ENCODE assay signal across 22 cellular contexts in the genomic region with DNA sequence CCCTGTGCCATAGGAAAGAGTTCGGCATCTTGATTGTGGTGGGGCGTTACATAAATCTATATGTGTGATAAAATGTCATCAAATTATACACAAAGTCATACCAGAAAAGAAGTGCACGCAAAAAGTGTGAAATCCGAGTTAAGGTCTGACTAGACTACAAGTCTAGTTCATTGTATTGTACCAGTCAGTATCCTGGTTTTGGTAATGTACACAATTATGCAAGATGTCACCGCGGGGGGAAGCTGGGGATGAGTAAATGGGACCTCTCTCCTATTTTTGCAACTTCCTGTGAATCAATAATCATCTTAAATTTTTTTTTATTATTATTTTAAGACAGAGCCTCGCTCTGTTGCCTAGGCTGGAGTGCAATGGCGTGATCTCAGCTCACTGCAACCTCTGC.
"Had no signal": no experiment of that assay in that cellular context is flagged by ENCODE, and none has a peak within 500 bp of the region (broad histone marks: within the 10 kb centered on the region; RNA-seq: fewer than 3 reads in every experiment).

No MANE protein-coding gene starts in this region.

- H3K4me3 ChIP-seq: breast epithelium, coronary artery, left ventricle myocardium inferior, pancreas, thyroid gland had no signal

- H3K27ac Mint-ChIP-seq: activated naive CD8-positive, alpha-beta T cell treated with anti-CD3 and anti-CD28 coated beads for 36 hours; activated T-cell treated with anti-CD3 and anti-CD28 coated beads, Interleukin-2, amount 50 U/mL, for 24 hours; activated T-helper 17 cell treated with anti-CD3 and anti-CD28 coated beads, Interleukin-2, amount 50 U/mL, for 72 hours; mesothelial cell of epicardium; stimulated activated naive CD8-positive, alpha-beta T cell treated with anti-CD3 and anti-CD28 coated beads, Interleukin-15, Interleukin-2, amounts not matched to agents 100 ng/mL and 50 ng/mL, for 24 hours had no signal

- H3K36me3 Mint-ChIP-seq: mesothelial cell of epicardium had no signal

- H3K36me3 ChIP-seq: breast epithelium, left ventricle myocardium inferior, neutrophil, pancreas, thyroid gland had no signal

- H3K4me1 Mint-ChIP-seq: activated T-helper 17 cell treated with anti-CD3 and anti-CD28 coated beads, Interleukin-2, amount 50 U/mL, for 72 hours; mesothelial cell of epicardium had no signal

- H3K27ac ChIP-seq: breast epithelium, coronary artery, epithelial cell of prostate, left ventricle myocardium inferior, neutrophil, pancreas, thyroid gland had no signal

- H3K27me3 ChIP-seq: pancreas, thyroid gland had no signal

- DNase-seq: activated CD4-positive, alpha-beta T cell treated with anti-CD3 and anti-CD28 coated beads for 1 hour; activated CD4-positive, alpha-beta T cell treated with anti-CD3 and anti-CD28 coated beads, Interleukin-2, amount 50 U/mL, for 1 hour; activated CD8-positive, alpha-beta memory T cell treated with anti-CD3 and anti-CD28 coated beads for 24 hours; activated CD8-positive, alpha-beta memory T cell treated with anti-CD3 and anti-CD28 coated beads, Interleukin-2, amount 50 U/mL, for 4 hours; activated naive CD4-positive, alpha-beta T cell; activated naive CD8-positive, alpha-beta T cell treated with anti-CD3 and anti-CD28 coated beads for 36 hours; activated T-cell treated with anti-CD3 and anti-CD28 coated beads, Interleukin-2, amount 50 U/mL, for 24 hours; left ventricle myocardium inferior; naive thymus-derived CD8-positive, alpha-beta T cell; pancreas; right cardiac atrium; stimulated activated CD4-positive, alpha-beta T cell treated with anti-CD3 and anti-CD28 coated beads, Interleukin-4, amount 100 ng/mL, for 24 hours; substantia nigra; T-helper 1 cell; thyroid gland had no signal

- ATAC-seq: activated T-helper 17 cell treated with anti-CD3 and anti-CD28 coated beads, Interleukin-2, amount 50 U/mL, for 72 hours; naive thymus-derived CD8-positive, alpha-beta T cell; pancreas; right cardiac atrium had no signal

- H3K4me3 Mint-ChIP-seq: activated naive CD8-positive, alpha-beta T cell treated with anti-CD3 and anti-CD28 coated beads for 36 hours; activated T-cell treated with anti-CD3 and anti-CD28 coated beads, Interleukin-2, amount 50 U/mL, for 24 hours; activated T-helper 17 cell treated with anti-CD3 and anti-CD28 coated beads, Interleukin-2, amount 50 U/mL, for 72 hours; mesothelial cell of epicardium; naive thymus-derived CD8-positive, alpha-beta T cell; stimulated activated naive CD8-positive, alpha-beta T cell treated with anti-CD3 and anti-CD28 coated beads, Interleukin-15, Interleukin-2, amounts not matched to agents 100 ng/mL and 50 ng/mL, for 24 hours had no signal

- H3K9me3 ChIP-seq: neutrophil, pancreas, thyroid gland had no signal

- H3K4me1 ChIP-seq: breast epithelium, left ventricle myocardium inferior, pancreas, thyroid gland had no signal
